Comparison of ENCODE assay signal across 8 cellular contexts in genomic region chr18:80034068-80034851, GRCh38. TPM values are rescaled to one million over a fixed set of nuclear protein-coding genes. Genes with fewer than 3 reads are reported as not detected.
A peak's percentile ranks its signal among the peaks of the same experiment; 100 is the strongest.
DNase-seq lines count a peak whose midpoint lies in the region; ATAC-seq and TF ChIP-seq lines count a peak whose summit lies in the region.

A gene with protein sequence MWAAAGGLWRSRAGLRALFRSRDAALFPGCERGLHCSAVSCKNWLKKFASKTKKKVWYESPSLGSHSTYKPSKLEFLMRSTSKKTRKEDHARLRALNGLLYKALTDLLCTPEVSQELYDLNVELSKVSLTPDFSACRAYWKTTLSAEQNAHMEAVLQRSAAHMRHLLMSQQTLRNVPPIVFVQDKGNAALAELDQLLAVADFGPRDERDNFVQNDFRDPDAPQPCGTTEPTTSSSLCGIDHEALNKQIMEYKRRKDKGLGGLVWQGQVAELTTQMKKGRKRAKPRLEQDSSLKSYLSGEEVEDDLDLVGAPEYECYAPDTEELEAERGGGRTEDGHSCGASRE (plus strand): TSS chr18:80034434. CDS start chr18:80034496, 62 bp downstream.

- ATAC-seq in HG02798 (IDR thresholded peaks at IDR 0.05; ENCODE audit: poor library complexity, unreplicated experiment) (peak; percentile 77), heart left ventricle (peak; percentile 93 to 96 (median 95)), upper lobe of left lung (ENCODE audit: low FRiP score in 2 of 2) (peak; percentile 95 to 98)

- H3K27me3 ChIP-seq in adipocyte (replicated peaks; ENCODE audit: control insufficient read depth, insufficient read depth, low read length) (no peaks in the 10 kb centered on the region), heart left ventricle (no peaks in the 10 kb centered on the region), upper lobe of left lung (no peaks in the 10 kb centered on the region)

- 0 to 1% (median 1%) methylated on average over 43 to 99 of the region's 99 CpGs for WGBS in heart left ventricle, 4 donors
- WGBS in upper lobe of left lung, 2 donors, result 1% methylated on average over 31 to 38 of the region's 99 CpGs

- H3K4me1 ChIP-seq in adipocyte (ENCODE audit: control insufficient read depth, insufficient read depth, low read length) (peaks cover 14% of the 10 kb centered on the region), heart left ventricle (peaks cover 0 to 18% (median 10%) of the 10 kb centered on the region in 12 donors), upper lobe of left lung (peaks cover 8 to 20% (median 10%) of the 10 kb centered on the region in 4 donors)

- TF ChIP-seq CTCF in GM12875 (IDR thresholded peaks at IDR 0.05; ENCODE audit: borderline replicate concordance, insufficient read depth, low read depth, low read length), result peak; percentile 32; the same call in 1 of the 2 replicates
- TF ChIP-seq CTCF in heart left ventricle (IDR thresholded peaks at IDR 0.05), result peak in 11 of 12 donors; percentile 12 to 52 (median 42)
- peak in 5 of 6 experiments; percentile 35 to 73 (median 64) for TF ChIP-seq CTCF in upper lobe of left lung (IDR thresholded peaks at IDR 0.05)

- DNase-seq in NCI-H1417 treated with DMSO at 0.1 percent for 48 hours (lab: John Stamatoyannopoulos, UW) (peak; percentile 100), SW480 (ENCODE audit: low spot score) (peak; percentile 86), adipocyte (ENCODE audit: low read depth) (peak; percentile 100), heart left ventricle (peak; percentile 100), posterior cingulate gyrus (peak; percentile 99 to 100 (median 100)), upper lobe of left lung (peak; percentile 98 to 100)

- peak within 1 kb of the TSS; percentile 73 for H3K4me3 ChIP-seq in GM12875 (ENCODE audit: low read depth, low read length)
- H3K4me3 ChIP-seq in adipocyte (ENCODE audit: low read length), result peak within 1 kb of the TSS; percentile 91
- H3K4me3 ChIP-seq in heart left ventricle, result peak within 1 kb of the TSS; percentile 56 to 98 (median 84)
- peak within 1 kb of the TSS; percentile 59 to 99 (median 80) for H3K4me3 ChIP-seq in upper lobe of left lung

- intact Hi-C loops in heart left ventricle (cut with DNase I), result loop anchor here in 9 of 10 donors (1.0 to 10.0 kb wide), 13 partner anchors 45 to 639 kb away; partner anchors contain the start of genes TXNL4A (in 5 of the 9), SLC66A2 (in 4 of the 9), CTDP1 (in 3 of the 9) and ADNP2 (in 2 of the 9)
- intact Hi-C loops in posterior cingulate gyrus (cut with DNase I), result loop anchor here (2.0 to 5.0 kb wide), 2 partner anchors 47 to 75 kb away; partner anchors contain the start of genes ADNP2 and TXNL4A

- H3K36me3 ChIP-seq in adipocyte (ENCODE audit: control insufficient read depth, insufficient read depth, low read length, severe bottlenecking), result peaks cover 7% of the 10 kb centered on the region
- H3K36me3 ChIP-seq in heart left ventricle, result peaks cover 0 to 21% (median 6%) of the 10 kb centered on the region in 9 donors
- H3K36me3 ChIP-seq in upper lobe of left lung, result peaks cover 0 to 14% (median 3%) of the 10 kb centered on the region in 4 donors

- TF ChIP-seq POLR2A in heart left ventricle (IDR thresholded peaks at IDR 0.05) (peak in 1 of 2 donors; percentile 81), upper lobe of left lung (IDR thresholded peaks at IDR 0.05) (peak in 1 of 4 donors; percentile 71)

- H3K27ac ChIP-seq in heart left ventricle, result peak within 1 kb of the TSS; percentile 69 to 91 (median 87)
- peak within 1 kb of the TSS; percentile 79 to 91 (median 88) for H3K27ac ChIP-seq in upper lobe of left lung

- H3K9ac ChIP-seq in adipocyte (ENCODE audit: low read length), result peak within 1 kb of the TSS; percentile 91

- no peak for TF ChIP-seq EP300 in upper lobe of left lung (IDR thresholded peaks at IDR 0.05)

- no peaks in the 10 kb centered on the region for H3K9me3 ChIP-seq in adipocyte (ENCODE audit: control insufficient read depth, low read length)
- peaks cover 0 to 2% (median 0%) of the 10 kb centered on the region in 12 donors for H3K9me3 ChIP-seq in heart left ventricle
- H3K9me3 ChIP-seq in upper lobe of left lung, result no peaks in the 10 kb centered on the region

RNA-seq across cellular contexts. Expression of the gene that starts here (rescaled TPM):
- total RNA-seq in heart left ventricle, result 10 to 100 TPM; 15.5 to 32.2 (median 21.6) TPM
- 10 to 100 TPM; 15.7 to 22.8 TPM for polyA plus RNA-seq in heart left ventricle
- total RNA-seq in upper lobe of left lung, result 10 to 100 TPM; 19.2 to 32.5 (median 24.5) TPM

Comparison
In these comparisons a context has a peak if more than half of its experiments do, and no peak if none do; other contexts are left out.
1. Peak in every context shown above with its lines: DNase-seq, ATAC-seq, H3K4me3 ChIP-seq and H3K27ac ChIP-seq.